In the genomic region with DNA sequence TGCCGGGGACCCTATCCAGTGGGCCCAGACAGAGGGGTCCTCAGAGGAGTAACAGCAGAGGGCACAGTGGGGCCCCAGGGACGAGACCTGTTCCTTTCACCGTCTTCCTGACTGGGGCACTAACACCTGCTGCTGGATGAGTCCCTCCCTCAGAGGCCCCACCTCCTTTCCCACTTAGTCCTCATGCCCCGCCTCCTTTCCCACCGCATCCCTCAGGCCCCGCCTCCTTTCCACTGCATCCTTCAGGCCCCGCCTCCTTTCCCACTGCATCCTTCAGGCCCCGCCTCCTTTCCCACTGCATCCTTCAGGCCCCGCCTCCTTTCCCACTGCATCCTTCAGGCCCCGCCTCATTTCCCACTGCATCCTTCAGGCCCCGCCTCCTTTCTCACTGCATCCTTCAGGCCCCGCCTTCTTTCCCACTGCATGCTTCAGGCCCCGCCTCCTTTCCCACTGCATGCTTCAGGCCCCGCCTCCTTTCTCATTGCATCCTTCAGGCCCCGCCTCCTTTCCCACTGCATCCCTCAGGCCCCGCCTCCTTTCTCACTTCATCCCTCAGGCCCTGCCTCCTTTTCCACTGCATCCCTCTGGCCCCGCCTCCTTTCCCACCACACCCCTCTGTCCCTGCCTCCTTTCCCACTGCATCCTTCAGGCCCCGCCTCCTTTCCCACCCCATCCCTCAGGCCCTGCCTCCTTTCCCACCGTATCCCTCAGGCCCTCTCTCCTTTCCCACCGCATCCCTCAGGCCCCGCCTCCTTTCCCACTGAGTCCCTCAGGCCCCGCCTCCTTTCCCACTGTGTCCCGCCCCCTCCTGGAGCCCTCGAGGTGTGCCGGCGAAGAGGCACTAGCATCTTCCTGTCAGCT, we compare ENCODE assay signal across 26 cellular contexts. TPM values are rescaled to one million over a fixed set of nuclear protein-coding genes. Genes with fewer than 3 reads are reported as not detected.
DNase-seq lines count a peak whose midpoint lies in the region; ATAC-seq, FAIRE-seq and TF ChIP-seq lines count a peak whose summit lies in the region.
"Had no signal": no experiment of that assay in that cellular context is flagged by ENCODE, and none has a peak within 500 bp of the region (broad histone marks: within the 10 kb centered on the region; RNA-seq: fewer than 3 reads in every experiment).

No MANE protein-coding gene starts in this region.

- RAD21 ChIA-PET in GM12878 (lab: Charles Lee; ENCODE audit: unreplicated experiment): no interaction called here

- intact Hi-C loops in GM12878 (cut with micrococcal nuclease; ENCODE audit: unreplicated experiment): no loop called here
- intact Hi-C loops in head of caudate nucleus (cut with DNase I): loop anchor here (5.0 kb wide), 1 partner anchor 47 kb away; no protein-coding TSS in a partner anchor

- BruUV-seq in GM12878 (replicated peaks; lab: Mats Ljungman, UMichigan): no TSS peak

- no peak overlapping the region for H3K4me3 ChIP-seq in HEK293 (ENCODE audit: low read depth, low read length)
- H3K4me3 ChIP-seq in GM12878: no peak overlapping the region
- H3K4me3 ChIP-seq: esophagus squamous epithelium, pancreas, upper lobe of left lung had no signal

- no peak for TF ChIP-seq RAD21 in GM12878 (IDR thresholded peaks at IDR 0.05; ENCODE audit: insufficient read depth, low read depth, low read length)

- no peak overlapping the region for H3K4me2 ChIP-seq in GM12878 (ENCODE audit: control insufficient read depth, insufficient read depth)

- H3K4me1 ChIP-seq in HEK293 (ENCODE audit: control insufficient read depth, insufficient read depth, low read length) (peaks cover 14% of the 10 kb centered on the region), GM12878 (ENCODE audit: control insufficient read depth, insufficient read depth, low read length) (peaks cover 10% of the 10 kb centered on the region)

- no peaks in the 10 kb centered on the region for H4K20me1 ChIP-seq in GM12878 (ENCODE audit: control insufficient read depth, insufficient read depth)

- H3K9me3 ChIP-seq in HEK293 (ENCODE audit: control insufficient read depth, insufficient read depth, low read depth, low read length): no peaks in the 10 kb centered on the region
- no peaks in the 10 kb centered on the region; the same call in 2 of the 3 replicates for H3K9me3 ChIP-seq in GM12878 (replicated peaks; ENCODE audit: control insufficient read depth, insufficient read depth, low read length)
- H3K9me3 ChIP-seq: esophagus squamous epithelium, pancreas, upper lobe of left lung had no signal

- peaks cover 9% of the 10 kb centered on the region for H3K36me3 Mint-ChIP-seq in nephron progenitor cell (ENCODE audit: low read depth)

- WGBS in GM12878 (ENCODE audit: insufficient coverage, insufficient replicate concordance, low lambda C conversion rate, missing lambda C conversion rate): 92% methylated on average over 16 of the region's 26 CpGs

- FAIRE-seq in GM12878 (lab: Jason Lieb, UNC): no peak
- FAIRE-seq: G401.6, pancreas had no signal

- CTCF ChIA-PET in HEK293 (lab: Yijun Ruan, JAX) (no interaction called here), GM12878 (lab: Yijun Ruan, JAX) (no interaction called here)

- no peak for TF ChIP-seq CTCF in HEK293 (tag by site-specific recombination; IDR thresholded peaks at IDR 0.05)
- TF ChIP-seq CTCF in GM12878 (IDR thresholded peaks at IDR 0.05 in 2 of 3, conservative IDR thresholded peaks at IDR 0.05 in 1 of 3; ENCODE audit: control insufficient read depth in 2 of 3, extremely low read depth in 1 of 3, insufficient read depth in 1 of 3, low read depth in 3 of 3, low read length in 3 of 3): no peak
- TF ChIP-seq CTCF in nephron progenitor cell (IDR thresholded peaks at IDR 0.05): no peak

- peaks cover 21% of the 10 kb centered on the region for H3K79me2 ChIP-seq in GM12878 (ENCODE audit: control insufficient read depth, insufficient read depth, low read length)

- SMC1A ChIA-PET in GM12878 (lab: Charles Lee; ENCODE audit: uncharacterized antibody, unreplicated experiment): no interaction called here

- no peaks in the 10 kb centered on the region for H3K27me3 ChIP-seq in GM12878 (replicated peaks in 1 of 2; ENCODE audit: control insufficient read depth in 2 of 2, insufficient read depth in 2 of 2, low read length in 1 of 2)
- H3K27me3 ChIP-seq: brain microvascular endothelial cell, esophagus squamous epithelium, pancreas, upper lobe of left lung had no signal

- peak; percentile 30 for DNase-seq in activated CD4-positive, alpha-beta T cell treated with anti-CD3 and anti-CD28 coated beads for 48 hours
- no peak for DNase-seq in activated CD4-positive, alpha-beta T cell treated with anti-CD3 and anti-CD28 coated beads for 1 hour
- DNase-seq in GM12878 (ENCODE audit: low read depth, low spot score): no peak
- DNase-seq in nephron progenitor cell: no peak
- no peak for DNase-seq in head of caudate nucleus
- DNase-seq: ACHN; activated gamma-delta T cell; brain microvascular endothelial cell; COR-L47; esophagus squamous epithelium; Karpas-422; NCI-H1417; NCI-H2227 treated with DMSO at 0.1 percent for 48 hours; stimulated activated naive B cell treated with anti-CD40 and anti-IgM and Interleukin-4, amounts not matched to agents 10 μg/mL and 1 μg/mL and 100 μg/mL, for 72 hours had no signal

- no peak for TF ChIP-seq EP300 in GM12878 (IDR thresholded peaks at IDR 0.05; ENCODE audit: borderline replicate concordance in 1 of 2, control insufficient read depth in 1 of 2, low read depth in 2 of 2, low read length in 2 of 2)

- peaks cover 2% of the 10 kb centered on the region for H3K27me3 Mint-ChIP-seq in nephron progenitor cell (ENCODE audit: low read depth, poor library complexity)
- H3K27me3 Mint-ChIP-seq: stimulated activated naive B cell treated with anti-CD40 and anti-IgM and Interleukin-4, amounts not matched to agents 10 μg/mL and 1 μg/mL and 100 μg/mL, for 72 hours had no signal

- H3K27ac Mint-ChIP-seq in nephron progenitor cell: peak overlapping the region; percentile 86
- H3K27ac Mint-ChIP-seq: stimulated activated naive B cell treated with anti-CD40 and anti-IgM and Interleukin-4, amounts not matched to agents 10 μg/mL and 1 μg/mL and 100 μg/mL, for 72 hours had no signal

- ATAC-seq in GM12878 (no peak), GM19467 (IDR thresholded peaks at IDR 0.05; ENCODE audit: unreplicated experiment) (no peak), HG03520 (IDR thresholded peaks at IDR 0.05; ENCODE audit: unreplicated experiment) (no peak)
- ATAC-seq: pancreas; stimulated activated naive B cell treated with anti-CD40 and anti-IgM and Interleukin-4, amounts not matched to agents 10 μg/mL and 1 μg/mL and 100 μg/mL, for 72 hours had no signal

- POLR2A ChIA-PET in HEK293 (lab: Yijun Ruan, JAX): no interaction called here
- POLR2A ChIA-PET in GM12878 (lab: Charles Lee): no interaction called here

- H3K36me3 ChIP-seq in HEK293 (ENCODE audit: control insufficient read depth in 2 of 2, insufficient read depth in 1 of 2, low read length in 2 of 2) (peaks cover 0 to 23% of the 10 kb centered on the region in 2 experiments; a peak in 1 of 3 replicates), GM12878 (ENCODE audit: control insufficient read depth in 2 of 2, insufficient read depth in 2 of 2, low read length in 1 of 2) (peaks cover 0 to 6% of the 10 kb centered on the region in 2 experiments; a peak in 3 of 4 replicates)

- TF ChIP-seq POLR2A in GM12878 (IDR thresholded peaks at IDR 0.05; ENCODE audit: low read depth, low read length): no peak

- H3K9ac ChIP-seq in GM12878 (ENCODE audit: control insufficient read depth, insufficient read depth, low read length): no peak overlapping the region

- H3K4me1 Mint-ChIP-seq in nephron progenitor cell: peaks cover 55% of the 10 kb centered on the region

- no peaks in the 10 kb centered on the region for H3K9me3 Mint-ChIP-seq in nephron progenitor cell

- H2AFZ ChIP-seq in GM12878 (ENCODE audit: control insufficient read depth, low read depth, low read length): no peak overlapping the region

- in situ Hi-C loops in GM12878 (cut with MboI): no loop called here

- no peak overlapping the region for H3K27ac ChIP-seq in HEK293 (ENCODE audit: extremely low read depth, low read depth, low read length)
- no peak overlapping the region for H3K27ac ChIP-seq in GM12878 (ENCODE audit: control insufficient read depth, insufficient read depth)
- H3K27ac ChIP-seq: brain microvascular endothelial cell, esophagus squamous epithelium, HL-60, pancreas, upper lobe of left lung had no signal

- no peak overlapping the region for H3K4me3 Mint-ChIP-seq in nephron progenitor cell
- H3K4me3 Mint-ChIP-seq: stimulated activated naive B cell treated with anti-CD40 and anti-IgM and Interleukin-4, amounts not matched to agents 10 μg/mL and 1 μg/mL and 100 μg/mL, for 72 hours had no signal

RNA-seq across cellular contexts. Expression of a gene that starts 6.7 kb away (rescaled TPM):
- total RNA-seq in GM12878 (2013; cell fraction: nucleolus; rRNA removed): 82.8 and 104 TPM in 2 replicates
- total RNA-seq in GM12878 (2014; rRNA removed) (19.2 and 26.0 TPM in 2 replicates), GM12878 (2014; rRNA removed; fragmentation: Illumina TruSeq; extraction: Trizol) (6.4 and 7.8 TPM in 2 replicates), GM12878 (2021) (47.6 and 56.5 TPM in 2 replicates)
- polyA plus RNA-seq in GM12878 (2011; ENCODE audit: low read depth): 8.4 TPM
- polyA plus RNA-seq in GM12878 (2011; rRNA removed) (7.6 and 10.6 TPM in 2 replicates), GM12878 (2014; fragmentation: Illumina TruSeq; extraction: Trizol) (2.1 and 5.0 TPM in 2 replicates), GM12878 (2014; fragmentation: Nextera tagmentation; extraction: Ambion mirVana) (under 1 TPM; 0.29 to 0.40 TPM), GM12878 (2014; rRNA removed) (55.5 and 65.7 TPM in 2 replicates), GM12878 (2016; fragmentation: Nextera tagmentation; extraction: Ambion mirVana) (10 to 100 TPM; 33.8 to 34.7 TPM)
- polyA plus RNA-seq in GM12878 (2011; cell fraction: cytosol; rRNA removed): 13.2 and 26.4 TPM in 2 replicates
- 267 and 374 TPM in 2 replicates for polyA plus RNA-seq in GM12878 (2011; cell fraction: nucleus; rRNA removed)
- polyA plus RNA-seq in GM12878 (2012): 32.7 and 43.4 TPM in 2 replicates
- polyA minus RNA-seq in GM12878 (2011; rRNA and poly(A)+ RNA removed): 3.7 and 13.1 TPM in 2 replicates
- polyA minus RNA-seq in GM12878 (2011; cell fraction: cytosol; rRNA and poly(A)+ RNA removed): 5.3 TPM in 2 replicates
- polyA minus RNA-seq in GM12878 (2011; cell fraction: nucleus; rRNA and poly(A)+ RNA removed): 23.8 and 34.3 TPM in 2 replicates

RNA-seq across cellular contexts. Expression of a gene that starts 6.8 kb away (rescaled TPM):
- 45.9 and 51.4 TPM in 2 replicates for total RNA-seq in GM12878 (2013; cell fraction: nucleolus; rRNA removed)
- total RNA-seq in GM12878 (2014; rRNA removed) (253 and 300 TPM in 2 replicates), GM12878 (2014; rRNA removed; fragmentation: Illumina TruSeq; extraction: Trizol) (138 and 148 TPM in 2 replicates), GM12878 (2021) (205 and 211 TPM in 2 replicates)
- 98.2 TPM for polyA plus RNA-seq in GM12878 (2011; ENCODE audit: low read depth)
- polyA plus RNA-seq in GM12878 (2011; rRNA removed) (193 and 274 TPM in 2 replicates), GM12878 (2014; fragmentation: Illumina TruSeq; extraction: Trizol) (34.5 and 107 TPM in 2 replicates), GM12878 (2014; fragmentation: Nextera tagmentation; extraction: Ambion mirVana) (100 to 1,000 TPM in 1 of 2 experiments, 10 to 100 TPM in 1; 24.4 to 108 TPM), GM12878 (2014; rRNA removed) (424 and 461 TPM in 2 replicates), GM12878 (2016; fragmentation: Nextera tagmentation; extraction: Ambion mirVana) (100 to 1,000 TPM; 230 to 273 TPM)
- polyA plus RNA-seq in GM12878 (2011; cell fraction: cytosol; rRNA removed): 844 and 891 TPM in 2 replicates
- 249 and 315 TPM in 2 replicates for polyA plus RNA-seq in GM12878 (2011; cell fraction: nucleus; rRNA removed)
- polyA plus RNA-seq in GM12878 (2012): 198 and 208 TPM in 2 replicates
- polyA minus RNA-seq in GM12878 (2011; rRNA and poly(A)+ RNA removed): 28.5 and 60.2 TPM in 2 replicates
- polyA minus RNA-seq in GM12878 (2011; cell fraction: cytosol; rRNA and poly(A)+ RNA removed): 29.9 and 45.0 TPM in 2 replicates
- polyA minus RNA-seq in GM12878 (2011; cell fraction: nucleus; rRNA and poly(A)+ RNA removed): 22.7 and 39.3 TPM in 2 replicates

RNA-seq across cellular contexts. Expression of a gene that starts 24.8 kb away (rescaled TPM):
- total RNA-seq in GM12878 (2013; cell fraction: nucleolus; rRNA removed): 0.35 TPM in 1 of 2 replicates, not detected in the other
- not detected in 2 replicates for total RNA-seq in GM12878 (2014; rRNA removed)
- not detected in 2 replicates for total RNA-seq in GM12878 (2014; rRNA removed; fragmentation: Illumina TruSeq; extraction: Trizol)
- not detected in 2 replicates for total RNA-seq in GM12878 (2021)
- 0.41 TPM for polyA plus RNA-seq in GM12878 (2011; ENCODE audit: low read depth)
- not detected in 2 replicates for polyA plus RNA-seq in GM12878 (2011; rRNA removed)
- 0.02 TPM in 1 of 2 replicates, not detected in the other for polyA plus RNA-seq in GM12878 (2011; cell fraction: cytosol; rRNA removed)
- polyA plus RNA-seq in GM12878 (2011; cell fraction: nucleus; rRNA removed): 0.06 TPM in 1 of 2 replicates, not detected in the other
- polyA plus RNA-seq in GM12878 (2012): 0.35 and 1.1 TPM in 2 replicates
- not detected in 2 replicates for polyA plus RNA-seq in GM12878 (2014; fragmentation: Illumina TruSeq; extraction: Trizol)
- polyA plus RNA-seq in GM12878 (2014; fragmentation: Nextera tagmentation; extraction: Ambion mirVana): not detected
- 0.09 TPM in 1 of 2 replicates, not detected in the other for polyA plus RNA-seq in GM12878 (2014; rRNA removed)
- under 1 TPM in 1 of 2 experiments, not detected in 1; 0.24 TPM for polyA plus RNA-seq in GM12878 (2016; fragmentation: Nextera tagmentation; extraction: Ambion mirVana)
- polyA minus RNA-seq in GM12878 (2011; rRNA and poly(A)+ RNA removed): not detected in 2 replicates
- not detected in 2 replicates for polyA minus RNA-seq in GM12878 (2011; cell fraction: cytosol; rRNA and poly(A)+ RNA removed)
- polyA minus RNA-seq in GM12878 (2011; cell fraction: nucleus; rRNA and poly(A)+ RNA removed): not detected in 2 replicates
- total RNA-seq: activated CD8-positive, alpha-beta memory T cell treated with anti-CD3 and anti-CD28 coated beads for 36 hours; dermis microvascular lymphatic vessel endothelial cell; kidney epithelial cell; T-helper 1 cell treated with Interleukin-12 subunit alpha and Interleukin-12 subunit beta and Interleukin-4 antibody, amounts not matched to agents 30 ng/mL and 1 ng/mL, for 36 hours had no signal

RNA-seq across cellular contexts. Expression of a gene that starts 27.3 kb away (rescaled TPM):
- total RNA-seq in GM12878 (2013; cell fraction: nucleolus; rRNA removed): 0.31 TPM in 1 of 2 replicates, not detected in the other
- total RNA-seq in GM12878 (2014; rRNA removed): 0.22 and 0.40 TPM in 2 replicates
- 0.09 TPM in 1 of 2 replicates, not detected in the other for total RNA-seq in GM12878 (2014; rRNA removed; fragmentation: Illumina TruSeq; extraction: Trizol)
- total RNA-seq in GM12878 (2021): 0.27 and 0.33 TPM in 2 replicates
- 0.21 TPM for polyA plus RNA-seq in GM12878 (2011; ENCODE audit: low read depth)
- polyA plus RNA-seq in GM12878 (2011; rRNA removed): not detected in 2 replicates
- polyA plus RNA-seq in GM12878 (2011; cell fraction: cytosol; rRNA removed): not detected in 2 replicates
- 0.06 TPM in 1 of 2 replicates, not detected in the other for polyA plus RNA-seq in GM12878 (2011; cell fraction: nucleus; rRNA removed)
- 1.5 and 1.8 TPM in 2 replicates for polyA plus RNA-seq in GM12878 (2012)
- not detected in 2 replicates for polyA plus RNA-seq in GM12878 (2014; fragmentation: Illumina TruSeq; extraction: Trizol)
- not detected for polyA plus RNA-seq in GM12878 (2014; fragmentation: Nextera tagmentation; extraction: Ambion mirVana)
- polyA plus RNA-seq in GM12878 (2014; rRNA removed): 0.05 and 0.09 TPM in 2 replicates
- 1 to 10 TPM; 1.2 to 2.0 TPM for polyA plus RNA-seq in GM12878 (2016; fragmentation: Nextera tagmentation; extraction: Ambion mirVana)
- polyA minus RNA-seq in GM12878 (2011; rRNA and poly(A)+ RNA removed): not detected in 2 replicates
- polyA minus RNA-seq in GM12878 (2011; cell fraction: cytosol; rRNA and poly(A)+ RNA removed): not detected in 2 replicates
- not detected in 2 replicates for polyA minus RNA-seq in GM12878 (2011; cell fraction: nucleus; rRNA and poly(A)+ RNA removed)
- total RNA-seq: dermis microvascular lymphatic vessel endothelial cell, kidney epithelial cell, skeletal muscle tissue had no signal

RNA-seq across cellular contexts. Expression of a gene that starts 53.2 kb away (rescaled TPM):
- total RNA-seq in GM12878 (2013; cell fraction: nucleolus; rRNA removed): not detected in 2 replicates
- total RNA-seq in GM12878 (2014; rRNA removed) (not detected in 2 replicates), GM12878 (2014; rRNA removed; fragmentation: Illumina TruSeq; extraction: Trizol) (not detected in 2 replicates), GM12878 (2021) (0.10 and 0.13 TPM in 2 replicates)
- polyA plus RNA-seq in GM12878 (2011; ENCODE audit: low read depth): 0.09 TPM
- polyA plus RNA-seq in GM12878 (2011; rRNA removed) (0.03 TPM in 1 of 2 replicates, not detected in the other), GM12878 (2014; fragmentation: Illumina TruSeq; extraction: Trizol) (not detected in 2 replicates), GM12878 (2014; fragmentation: Nextera tagmentation; extraction: Ambion mirVana) (not detected), GM12878 (2014; rRNA removed) (not detected in 2 replicates), GM12878 (2016; fragmentation: Nextera tagmentation; extraction: Ambion mirVana) (under 1 TPM in 1 of 2 experiments, not detected in 1; 0.05 TPM)
- not detected in 2 replicates for polyA plus RNA-seq in GM12878 (2011; cell fraction: cytosol; rRNA removed)
- 0.06 and 0.19 TPM in 2 replicates for polyA plus RNA-seq in GM12878 (2011; cell fraction: nucleus; rRNA removed)
- 0.25 and 1.1 TPM in 2 replicates for polyA plus RNA-seq in GM12878 (2012)
- 0.05 TPM in 1 of 2 replicates, not detected in the other for polyA minus RNA-seq in GM12878 (2011; rRNA and poly(A)+ RNA removed)
- polyA minus RNA-seq in GM12878 (2011; cell fraction: cytosol; rRNA and poly(A)+ RNA removed): 0.52 TPM in 1 of 2 replicates, not detected in the other
- 0.12 and 0.19 TPM in 2 replicates for polyA minus RNA-seq in GM12878 (2011; cell fraction: nucleus; rRNA and poly(A)+ RNA removed)
- total RNA-seq: kidney epithelial cell, skeletal muscle tissue had no signal
